ENCODE assay signal across 1 cellular context in the genomic region with DNA sequence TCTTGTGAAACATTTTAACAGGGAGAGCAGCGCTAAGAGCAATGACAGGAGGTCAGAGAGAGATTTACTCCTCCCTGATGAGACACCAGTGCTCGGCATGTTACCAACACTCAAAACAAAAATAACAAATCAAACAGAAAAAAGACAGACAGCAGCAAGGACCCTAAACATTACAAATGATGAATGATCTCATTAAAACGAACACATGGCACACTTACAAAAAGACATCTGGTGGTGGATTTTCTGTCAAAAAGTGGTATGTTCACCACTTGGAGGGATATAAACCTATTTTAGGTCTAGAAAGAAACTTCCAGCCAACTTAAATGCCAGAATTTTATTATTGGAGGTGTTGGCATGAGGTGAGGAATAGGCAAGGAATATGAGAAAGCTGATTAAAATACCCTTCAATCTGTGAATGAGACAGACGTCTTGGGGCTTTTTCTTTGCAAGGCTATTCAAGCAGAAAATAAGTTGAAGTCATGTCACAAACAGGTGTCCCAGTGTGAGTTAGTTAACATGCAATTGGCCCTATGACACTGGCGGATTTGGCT.
TF ChIP-seq lines count a peak whose summit lies in the region.

No MANE protein-coding gene starts in this region.

TF ChIP-seq in HEK293T, 16 proteins besides CTCF, POLR2A, EP300 and RAD21 (continued from another document):
- TF ChIP-seq ARNT (IDR thresholded peaks at IDR 0.05) = no peak
- TF ChIP-seq FOXM1 (IDR thresholded peaks at IDR 0.05; ENCODE audit: borderline replicate concordance) = no peak
- TF ChIP-seq FOXK2 (IDR thresholded peaks at IDR 0.05) = no peak
- TF ChIP-seq HDGF (IDR thresholded peaks at IDR 0.05; ENCODE audit: borderline replicate concordance) = no peak
- no peak for TF ChIP-seq SP1 (IDR thresholded peaks at IDR 0.05)
- no peak for TF ChIP-seq TARDBP (IDR thresholded peaks at IDR 0.05)
- no peak for TF ChIP-seq ZNF384 (IDR thresholded peaks at IDR 0.05)
- no peak for TF ChIP-seq BHLHE40 (IDR thresholded peaks at IDR 0.05; ENCODE audit: borderline replicate concordance)
